ENCODE assay signal across 13 cellular contexts in genomic region chr1:172351347-172351746, GRCh38.
DNase-seq lines count a peak whose midpoint lies in the region; ATAC-seq and TF ChIP-seq lines count a peak whose summit lies in the region.
"Had no signal": no experiment of that assay in that cellular context is flagged by ENCODE, and none has a peak within 500 bp of the region (broad histone marks: within the 10 kb centered on the region; RNA-seq: fewer than 3 reads in every experiment).

No MANE protein-coding gene starts in this region.

- H3K27ac Mint-ChIP-seq in stimulated activated memory B cell treated with anti-CD40 and anti-IgM and Interleukin-4, amounts not matched to agents 10 μg/mL and 1 μg/mL and 100 μg/mL, for 72 hours = peak overlapping the region; percentile 53
- H3K27ac Mint-ChIP-seq: activated naive CD4-positive, alpha-beta T cell treated with anti-CD3 and anti-CD28 coated beads, Interleukin-2, amount 50 U/mL, for 72 hours; natural killer cell treated with Interleukin-12 subunit alpha and Interleukin-12 subunit beta and Interleukin-15 and Interleukin-18, amount 100 ng/mL, for 72 hours had no signal

- TF ChIP-seq RAD21 in SK-N-SH (IDR thresholded peaks at IDR 0.05; ENCODE audit: low read length) = no peak

- H3K36me3 Mint-ChIP-seq in stimulated activated memory B cell treated with anti-CD40 and anti-IgM and Interleukin-4, amounts not matched to agents 10 μg/mL and 1 μg/mL and 100 μg/mL, for 72 hours = peaks cover 20% of the 10 kb centered on the region

- no peaks in the 10 kb centered on the region for H3K36me3 ChIP-seq in SK-N-SH (replicated peaks in 1 of 2; ENCODE audit: control insufficient read depth in 1 of 2, insufficient read depth in 2 of 2, low read length in 1 of 2)
- H3K36me3 ChIP-seq: colonic mucosa had no signal

- TF ChIP-seq POLR2A in GM18505 (IDR thresholded peaks at IDR 0.05; ENCODE audit: borderline replicate concordance, extremely low read depth, insufficient read depth, insufficient read length) = no peak

- peaks cover 50% of the 10 kb centered on the region for H3K4me1 Mint-ChIP-seq in stimulated activated memory B cell treated with anti-CD40 and anti-IgM and Interleukin-4, amounts not matched to agents 10 μg/mL and 1 μg/mL and 100 μg/mL, for 72 hours

- CTCF ChIA-PET in SK-N-SH (lab: Yijun Ruan, JAX) = interaction anchor here (0.7 to 1.0 kb wide), 2 partner anchors 43 to 54 kb away, joined by 3 to 4 read pairs; no protein-coding TSS in a partner anchor

- H3F3A ChIP-seq in SK-N-SH (replicated peaks; ENCODE audit: insufficient read depth) = peaks cover 9% of the 10 kb centered on the region

- DNase-seq in NCI-H1694 treated with DMSO at 0.1 percent for 48 hours (lab: John Stamatoyannopoulos, UW) = peak; percentile 7
- no peak for DNase-seq in NCI-H1694 (lab: John Stamatoyannopoulos, UW)
- no peak for DNase-seq in SK-N-SH
- DNase-seq in fibroblast of peridontal ligament (ENCODE audit: extremely low read depth) = peak; percentile 85
- no peak for DNase-seq in HuH-7.5 (ENCODE audit: low spot score)
- DNase-seq in stimulated activated CD4-positive, alpha-beta T cell treated with anti-CD3 and anti-CD28 coated beads, Interleukin-2, amount 100 ng/mL, for 48 hours = no peak
- DNase-seq: colonic mucosa had no signal

- no peak overlapping the region for H2AFZ ChIP-seq in SK-N-SH (ENCODE audit: low read depth)

- H3K4me2 ChIP-seq in SK-N-SH = peak overlapping the region; percentile 7; the same call in 1 of the 2 replicates

- H3K4me1 ChIP-seq in SK-N-SH (ENCODE audit: control insufficient read depth in 1 of 2, insufficient read depth in 2 of 2, low read depth in 1 of 2, low read length in 1 of 2) = peaks cover 26 to 40% of the 10 kb centered on the region in 2 experiments; a peak in 3 of 4 replicates

- no peak overlapping the region for H3K4me3 ChIP-seq in SK-N-SH (ENCODE audit: low read depth in 2 of 2, low read length in 1 of 2)
- H3K4me3 ChIP-seq: colonic mucosa had no signal

- peaks cover 14% of the 10 kb centered on the region for H3K9me3 Mint-ChIP-seq in stimulated activated memory B cell treated with anti-CD40 and anti-IgM and Interleukin-4, amounts not matched to agents 10 μg/mL and 1 μg/mL and 100 μg/mL, for 72 hours

- POLR2A ChIA-PET in SK-N-SH (lab: Yijun Ruan, JAX) = no interaction called here

- no peak overlapping the region for H3K4me3 Mint-ChIP-seq in stimulated activated memory B cell treated with anti-CD40 and anti-IgM and Interleukin-4, amounts not matched to agents 10 μg/mL and 1 μg/mL and 100 μg/mL, for 72 hours
- H3K4me3 Mint-ChIP-seq: natural killer cell treated with Interleukin-12 subunit alpha and Interleukin-12 subunit beta and Interleukin-15 and Interleukin-18, amount 100 ng/mL, for 72 hours had no signal

- no peak for TF ChIP-seq CTCF in SK-N-SH (IDR thresholded peaks at IDR 0.05)

- peaks cover 13% of the 10 kb centered on the region; the same call in 1 of the 2 replicates for H3K9me3 ChIP-seq in SK-N-SH
- H3K9me3 ChIP-seq: colonic mucosa had no signal

- no peaks in the 10 kb centered on the region for H4K20me1 ChIP-seq in SK-N-SH (ENCODE audit: insufficient read depth)

- peak overlapping the region; percentile 51 to 91 for H3K27ac ChIP-seq in SK-N-SH (ENCODE audit: low read depth in 2 of 2, low read length in 1 of 2)
- H3K27ac ChIP-seq: 22Rv1, colonic mucosa, HL-60 had no signal

- TF ChIP-seq EP300 in SK-N-SH (IDR thresholded peaks at IDR 0.05; ENCODE audit: borderline replicate concordance in 1 of 2, low read depth in 1 of 2, low read length in 1 of 2) = no peak

- H3K9me2 ChIP-seq in SK-N-SH = no peaks in the 10 kb centered on the region

- H3K27me3 ChIP-seq in SK-N-SH (ENCODE audit: insufficient read depth) = no peaks in the 10 kb centered on the region
- H3K27me3 ChIP-seq: colonic mucosa had no signal

- no peaks in the 10 kb centered on the region for H3K27me3 Mint-ChIP-seq in stimulated activated memory B cell treated with anti-CD40 and anti-IgM and Interleukin-4, amounts not matched to agents 10 μg/mL and 1 μg/mL and 100 μg/mL, for 72 hours
- H3K27me3 Mint-ChIP-seq: natural killer cell treated with Interleukin-12 subunit alpha and Interleukin-12 subunit beta and Interleukin-15 and Interleukin-18, amount 100 ng/mL, for 72 hours had no signal

- H3K79me2 ChIP-seq in SK-N-SH (ENCODE audit: insufficient read depth) = no peaks in the 10 kb centered on the region

- H3K9ac ChIP-seq in SK-N-SH = no peak overlapping the region

- no peak for ATAC-seq in stimulated activated memory B cell treated with anti-CD40 and anti-IgM and Interleukin-4, amounts not matched to agents 10 μg/mL and 1 μg/mL and 100 μg/mL, for 72 hours
- no peak for ATAC-seq in GM18505 (IDR thresholded peaks at IDR 0.05; ENCODE audit: unreplicated experiment)
- ATAC-seq: activated naive CD4-positive, alpha-beta T cell treated with anti-CD3 and anti-CD28 coated beads, Interleukin-2, amount 50 U/mL, for 72 hours; natural killer cell treated with Interleukin-12 subunit alpha and Interleukin-12 subunit beta and Interleukin-15 and Interleukin-18, amount 100 ng/mL, for 72 hours had no signal

TF ChIP-seq in SK-N-SH, 30 proteins besides CTCF, POLR2A, EP300 and RAD21:
- no peak for TF ChIP-seq ELF1 (IDR thresholded peaks at IDR 0.05)
- TF ChIP-seq SIN3A (IDR thresholded peaks at IDR 0.05; ENCODE audit: borderline replicate concordance, low read depth, low read length) = no peak
- TF ChIP-seq GABPA (IDR thresholded peaks at IDR 0.05; ENCODE audit: low read depth) = no peak
- no peak for TF ChIP-seq MEF2A (IDR thresholded peaks at IDR 0.05; ENCODE audit: borderline replicate concordance, low read depth)
- no peak for TF ChIP-seq FOXJ3 (CRISPR knock-in tag; IDR thresholded peaks at IDR 0.05)
- TF ChIP-seq PBX3 (IDR thresholded peaks at IDR 0.05) = no peak
- no peak for TF ChIP-seq TEAD4 (IDR thresholded peaks at IDR 0.05; ENCODE audit: borderline replicate concordance, insufficient read depth)

Comparison
In these comparisons a context has a peak if more than half of its experiments do, and no peak if none do; other contexts are left out.
1. DNase-seq: peak in NCI-H1694 treated with DMSO at 0.1 percent for 48 hours (single experiment) and fibroblast of peridontal ligament (single experiment); none in NCI-H1694 (single experiment), SK-N-SH (single experiment), HuH-7.5 (single experiment) and stimulated activated CD4-positive, alpha-beta T cell treated with anti-CD3 and anti-CD28 coated beads, Interleukin-2, amount 100 ng/mL, for 48 hours (0 of 2).